ENCODE assay signal across 10 cellular contexts in the genomic region with DNA sequence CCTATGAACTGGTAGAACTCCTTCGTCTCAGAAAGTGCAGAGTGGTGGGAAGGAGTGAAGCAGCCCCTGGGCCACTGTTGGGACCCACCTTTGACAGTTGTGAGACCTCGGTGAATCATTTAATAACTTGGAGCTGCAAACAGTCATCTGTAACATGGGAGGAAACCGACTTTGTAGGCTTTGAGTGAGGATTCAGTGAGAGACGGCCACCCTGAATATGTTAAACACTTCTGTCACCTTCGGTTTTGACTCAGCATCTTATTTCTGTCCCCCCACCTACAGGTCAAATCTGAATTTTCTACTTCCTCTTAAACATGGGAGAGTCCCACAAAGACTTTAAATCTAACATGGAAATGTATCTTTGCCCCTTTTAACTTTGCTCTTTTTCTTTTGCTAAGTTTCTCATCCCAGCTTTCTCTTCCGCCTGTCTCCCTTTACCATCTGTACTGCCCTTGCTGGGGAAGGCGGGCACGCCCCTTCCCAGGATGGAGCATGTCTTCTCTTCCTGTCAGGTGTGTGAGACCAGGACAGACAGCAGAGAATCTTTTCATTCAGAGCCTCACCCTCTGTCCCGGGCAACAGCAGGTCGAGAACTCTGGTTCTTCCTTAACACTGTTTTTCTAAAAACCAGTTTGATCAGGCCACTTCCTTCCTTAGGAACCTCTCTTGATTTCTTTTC. TPM values are rescaled to one million over a fixed set of nuclear protein-coding genes. Genes with fewer than 3 reads are reported as not detected.
DNase-seq lines count a peak whose midpoint lies in the region; ATAC-seq and TF ChIP-seq lines count a peak whose summit lies in the region.
"Had no signal": no experiment of that assay in that cellular context is flagged by ENCODE, and none has a peak within 500 bp of the region (broad histone marks: within the 10 kb centered on the region; RNA-seq: fewer than 3 reads in every experiment).

No MANE protein-coding gene starts in this region.

- no peak overlapping the region for H3K9ac ChIP-seq in neural progenitor cell

- peaks cover 19% of the 10 kb centered on the region for H3K36me3 ChIP-seq in neural progenitor cell

- peak; percentile 4 to 7 for DNase-seq in activated CD4-positive, alpha-beta T cell treated with anti-CD3 and anti-CD28 coated beads for 24 hours (ENCODE audit: low read depth in 2 of 2)
- DNase-seq in activated CD4-positive, alpha-beta T cell treated with anti-CD3 and anti-CD28 coated beads, Interleukin-2, amount 50 U/mL, for 1 hour = no peak
- peak; percentile 45 for DNase-seq in stimulated activated CD4-positive, alpha-beta T cell treated with anti-CD3 and anti-CD28 coated beads, Interleukin-4, amount 100 ng/mL, for 24 hours
- DNase-seq in GF-D8 (lab: John Stamatoyannopoulos, UW) (no peak), HuH-7 (ENCODE audit: low spot score) (no peak), neural progenitor cell (ENCODE audit: low spot score) (no peak)
- DNase-seq: 8988T had no signal

- H3K27ac Mint-ChIP-seq in T-helper 1 cell treated with Interleukin-12 subunit alpha and Interleukin-12 subunit beta and Interleukin-4 antibody, amounts not matched to agents 30 μg/mL and 1 μg/mL, for 36 hours = peak overlapping the region; percentile 78
- H3K27ac Mint-ChIP-seq in neural progenitor cell = no peak overlapping the region

- H3K9me3 ChIP-seq in neural progenitor cell (ENCODE audit: low read depth) = no peaks in the 10 kb centered on the region

- no peaks in the 10 kb centered on the region for H3K9me3 Mint-ChIP-seq in T-helper 1 cell treated with Interleukin-12 subunit alpha and Interleukin-12 subunit beta and Interleukin-4 antibody, amounts not matched to agents 30 μg/mL and 1 μg/mL, for 36 hours
- no peaks in the 10 kb centered on the region for H3K9me3 Mint-ChIP-seq in neural progenitor cell

- no peak overlapping the region for H3K4me3 ChIP-seq in neural progenitor cell
- H3K4me3 ChIP-seq: SK-N-MC had no signal

- TF ChIP-seq CTCF in neural progenitor cell (IDR thresholded peaks at IDR 0.05) = no peak

- peaks cover 5% of the 10 kb centered on the region for H4K20me1 ChIP-seq in neural progenitor cell (ENCODE audit: low read depth)

- H2AFZ ChIP-seq in neural progenitor cell (replicated peaks) = no peak overlapping the region

- no peak overlapping the region for H3K4me2 ChIP-seq in neural progenitor cell

- no peaks in the 10 kb centered on the region for H3K4me1 ChIP-seq in neural progenitor cell

- H3K4me3 Mint-ChIP-seq in T-helper 1 cell treated with Interleukin-12 subunit alpha and Interleukin-12 subunit beta and Interleukin-4 antibody, amounts not matched to agents 30 μg/mL and 1 μg/mL, for 36 hours = peak overlapping the region; percentile 45
- no peak overlapping the region for H3K4me3 Mint-ChIP-seq in neural progenitor cell

- peaks cover 43% of the 10 kb centered on the region for H3K36me3 Mint-ChIP-seq in T-helper 1 cell treated with Interleukin-12 subunit alpha and Interleukin-12 subunit beta and Interleukin-4 antibody, amounts not matched to agents 30 μg/mL and 1 μg/mL, for 36 hours (ENCODE audit: low read depth)
- H3K36me3 Mint-ChIP-seq in neural progenitor cell = peaks cover 51% of the 10 kb centered on the region

- no peaks in the 10 kb centered on the region for H3K27me3 Mint-ChIP-seq in T-helper 1 cell treated with Interleukin-12 subunit alpha and Interleukin-12 subunit beta and Interleukin-4 antibody, amounts not matched to agents 30 μg/mL and 1 μg/mL, for 36 hours (ENCODE audit: low read depth)
- no peaks in the 10 kb centered on the region for H3K27me3 Mint-ChIP-seq in neural progenitor cell (ENCODE audit: insufficient read depth, low read depth)

- ATAC-seq in HG02588 (IDR thresholded peaks at IDR 0.05; ENCODE audit: unreplicated experiment) = peak; percentile 92

- H3K79me2 ChIP-seq in neural progenitor cell (ENCODE audit: low read depth) = peaks cover 6% of the 10 kb centered on the region

- no peaks in the 10 kb centered on the region for H3K27me3 ChIP-seq in neural progenitor cell

- H3K4me1 Mint-ChIP-seq in T-helper 1 cell treated with Interleukin-12 subunit alpha and Interleukin-12 subunit beta and Interleukin-4 antibody, amounts not matched to agents 30 μg/mL and 1 μg/mL, for 36 hours (ENCODE audit: low read depth) = peaks cover 27% of the 10 kb centered on the region
- H3K4me1 Mint-ChIP-seq in neural progenitor cell = no peaks in the 10 kb centered on the region

- H3F3A ChIP-seq in neural progenitor cell (ENCODE audit: low read depth) = no peaks in the 10 kb centered on the region

- H3K27ac ChIP-seq in neural progenitor cell = no peak overlapping the region
- H3K27ac ChIP-seq: SK-N-MC had no signal

RNA-seq across cellular contexts. Expression of a gene that starts 37.1 kb away (rescaled TPM):
- total RNA-seq in neural progenitor cell (ENCODE audit: low replicate concordance) = 116 and 140 TPM in 2 replicates

RNA-seq across cellular contexts. Expression of a gene that starts 45.1 kb away (rescaled TPM):
- 10.1 and 11.7 TPM in 2 replicates for total RNA-seq in neural progenitor cell (ENCODE audit: low replicate concordance)

Comparison
In these comparisons a context has a peak if more than half of its experiments do, and no peak if none do; other contexts are left out.
1. DNase-seq: peak in activated CD4-positive, alpha-beta T cell treated with anti-CD3 and anti-CD28 coated beads for 24 hours (2 of 2) and stimulated activated CD4-positive, alpha-beta T cell treated with anti-CD3 and anti-CD28 coated beads, Interleukin-4, amount 100 ng/mL, for 24 hours (single experiment); none in activated CD4-positive, alpha-beta T cell treated with anti-CD3 and anti-CD28 coated beads, Interleukin-2, amount 50 U/mL, for 1 hour (single experiment), GF-D8 (single experiment), HuH-7 (single experiment) and neural progenitor cell (single experiment).